Comparison of ENCODE assay signal across 8 cellular contexts in genomic region chr19:55461259-55461973, GRCh38. TPM values are rescaled to one million over a fixed set of nuclear protein-coding genes. Genes with fewer than 3 reads are reported as not detected.
DNase-seq lines count a peak whose midpoint lies in the region; TF ChIP-seq lines count a peak whose summit lies in the region.

Gene ISOC2 (minus strand): TSS chr19:55461642. CDS start chr19:55456486, 5,156 bp downstream.

- H3K4me3 ChIP-seq in HFF-Myc (replicated peaks; ENCODE audit: low read depth, low read length) (peak within 1 kb of the TSS; percentile 92), neuron (ENCODE audit: low read length) (peak within 1 kb of the TSS; percentile 83), subcutaneous abdominal adipose tissue (ENCODE audit: low read depth in 1 of 5, low read length in 5 of 5) (peak within 1 kb of the TSS; percentile 78 to 96 (median 89))

- peaks cover 20% of the 10 kb centered on the region for H3K4me1 Mint-ChIP-seq in activated naive CD4-positive, alpha-beta T cell treated with anti-CD3 and anti-CD28 coated beads for 36 hours (ENCODE audit: low read depth)

- DNase-seq in GM03348 (ENCODE audit: low spot score): peak; percentile 99
- DNase-seq in HFF-Myc (ENCODE audit: extremely low read depth, low read depth): peak; percentile 98
- peak; percentile 100 for DNase-seq in NAMALWA (ENCODE audit: low spot score)
- peak; percentile 97 for DNase-seq in SK-N-DZ (ENCODE audit: low spot score)
- peak; percentile 100 for DNase-seq in activated naive CD4-positive, alpha-beta T cell treated with anti-CD3 and anti-CD28 coated beads for 36 hours
- peak; percentile 99 for DNase-seq in foreskin melanocyte

- peak within 1 kb of the TSS; percentile 93 for H3K4me3 Mint-ChIP-seq in activated naive CD4-positive, alpha-beta T cell treated with anti-CD3 and anti-CD28 coated beads for 36 hours

- H3K4me1 ChIP-seq in neuron (ENCODE audit: insufficient read depth, low read length) (peaks cover 28% of the 10 kb centered on the region), subcutaneous abdominal adipose tissue (ENCODE audit: control insufficient read depth in 5 of 5, insufficient read depth in 5 of 5, low read length in 5 of 5) (peaks cover 3 to 29% (median 27%) of the 10 kb centered on the region in 5 donors)

- H3K36me3 Mint-ChIP-seq in activated naive CD4-positive, alpha-beta T cell treated with anti-CD3 and anti-CD28 coated beads for 36 hours (ENCODE audit: low read depth): peaks cover 2% of the 10 kb centered on the region

- no peaks in the 10 kb centered on the region for H3K27me3 Mint-ChIP-seq in activated naive CD4-positive, alpha-beta T cell treated with anti-CD3 and anti-CD28 coated beads for 36 hours (ENCODE audit: low read depth)

- H3K36me3 ChIP-seq in neuron (ENCODE audit: insufficient read depth, low read length) (no peaks in the 10 kb centered on the region), subcutaneous abdominal adipose tissue (ENCODE audit: control insufficient read depth in 5 of 5, insufficient read depth in 5 of 5, low read length in 5 of 5) (peaks cover 0 to 2% (median under 1%) of the 10 kb centered on the region in 5 donors)

- H3K9ac ChIP-seq in subcutaneous abdominal adipose tissue (ENCODE audit: low read length in 5 of 5): peak within 1 kb of the TSS; percentile 56 to 89 (median 85)

- CTCF ChIA-PET in activated naive CD4-positive, alpha-beta T cell treated with anti-CD3 and anti-CD28 coated beads for 36 hours (lab: Charles Lee): interaction anchor here (0.7 to 1.2 kb wide), 3 partner anchors 42 to 207 kb away, joined by 3 to 7 read pairs (median 3); no protein-coding TSS in a partner anchor

- H3K9me3 ChIP-seq in neuron (ENCODE audit: low read length) (no peaks in the 10 kb centered on the region), subcutaneous abdominal adipose tissue (ENCODE audit: control insufficient read depth in 5 of 5, low read length in 5 of 5) (no peaks in the 10 kb centered on the region)

- peak within 1 kb of the TSS; percentile 84 for H2AFZ ChIP-seq in neuron (ENCODE audit: low read depth, low read length)

- H3K27ac Mint-ChIP-seq in activated naive CD4-positive, alpha-beta T cell treated with anti-CD3 and anti-CD28 coated beads for 36 hours: peak within 1 kb of the TSS; percentile 77

- H3K27ac ChIP-seq in subcutaneous abdominal adipose tissue (ENCODE audit: low read depth, low read length): peak within 1 kb of the TSS; percentile 90

- H3K27me3 ChIP-seq in neuron (ENCODE audit: insufficient read depth, low read length): peaks cover 19% of the 10 kb centered on the region
- no peaks in the 10 kb centered on the region for H3K27me3 ChIP-seq in subcutaneous abdominal adipose tissue (ENCODE audit: control insufficient read depth in 5 of 5, insufficient read depth in 4 of 5, low read length in 5 of 5)

- no peaks in the 10 kb centered on the region for H3K9me3 Mint-ChIP-seq in activated naive CD4-positive, alpha-beta T cell treated with anti-CD3 and anti-CD28 coated beads for 36 hours

- intact Hi-C loops in activated naive CD4-positive, alpha-beta T cell treated with anti-CD3 and anti-CD28 coated beads for 36 hours (cut with micrococcal nuclease): loop anchor here (1.0 kb wide), 7 partner anchors 15 to 997 kb away; partner anchors contain the start of genes KMT5C, PPP6R1, ZNF628 and ZNF784

- TF ChIP-seq CTCF in HFF-Myc (IDR thresholded peaks at IDR 0.05; ENCODE audit: low read depth, low read length, missing control alignments): no peak

RNA-seq across cellular contexts. Expression of gene ISOC2, which starts in this region (rescaled TPM):
- polyA plus RNA-seq in SK-N-DZ (2014; cell fraction: cytosol; rRNA removed): 52.6 and 61.5 TPM in 2 replicates
- polyA plus RNA-seq in SK-N-DZ (2014; cell fraction: nucleus; rRNA removed): 29.9 and 47.9 TPM in 2 replicates
- total RNA-seq in activated naive CD4-positive, alpha-beta T cell treated with anti-CD3 and anti-CD28 coated beads for 36 hours: 10 to 100 TPM; 18.6 to 20.5 TPM

Comparison
In these comparisons a context has a peak if more than half of its experiments do, and no peak if none do; other contexts are left out.
1. Peak in every context shown above with its lines: DNase-seq, H3K4me3 ChIP-seq and H3K27ac ChIP-seq.